ENCODE assay signal across 18 cellular contexts in genomic region chr19:50798943-50799851, GRCh38. TPM values are rescaled to one million over a fixed set of nuclear protein-coding genes. Genes with fewer than 3 reads are reported as not detected.
A peak's percentile ranks its signal among the peaks of the same experiment; 100 is the strongest.
DNase-seq lines count a peak whose midpoint lies in the region; ATAC-seq and TF ChIP-seq lines count a peak whose summit lies in the region.
"Had no signal": no experiment of that assay in that cellular context is flagged by ENCODE, and none has a peak within 500 bp of the region (broad histone marks: within the 10 kb centered on the region; RNA-seq: fewer than 3 reads in every experiment).

No MANE protein-coding gene starts in this region.

- POLR2A ChIA-PET in activated CD4-positive, alpha-beta T cell treated with anti-CD3 and anti-CD28 coated beads for 36 hours (lab: Charles Lee): no interaction called here

- H3K9me3 ChIP-seq in BLaER1 treated with 17β-estradiol and CSF1 and Interleukin-3, amounts not matched to agents 10 nM and 100 nM (replicated peaks in 1 of 11): no peaks in the 10 kb centered on the region
- H3K9me3 ChIP-seq in smooth muscle cell (replicated peaks; ENCODE audit: low read depth): no peaks in the 10 kb centered on the region
- H3K9me3 ChIP-seq: MG63 had no signal

- no peak overlapping the region for H3K4me3 ChIP-seq in BLaER1 treated with 17β-estradiol and CSF1 and Interleukin-3, amounts not matched to agents 10 nM and 100 nM
- H3K4me3 ChIP-seq in smooth muscle cell: no peak overlapping the region
- H3K4me3 ChIP-seq: MG63 had no signal

- no peak for ATAC-seq in activated CD4-positive, alpha-beta T cell treated with anti-CD3 and anti-CD28 coated beads for 36 hours
- no peak for ATAC-seq in activated naive CD4-positive, alpha-beta T cell treated with anti-CD3 and anti-CD28 coated beads, Interleukin-2, amount 50 U/mL, for 72 hours
- ATAC-seq: T-cell had no signal

- peaks cover 53 to 83% (median 77%) of the 10 kb centered on the region in 11 experiments for H3K36me3 ChIP-seq in BLaER1 treated with 17β-estradiol and CSF1 and Interleukin-3, amounts not matched to agents 10 nM and 100 nM
- no peaks in the 10 kb centered on the region for H3K36me3 ChIP-seq in smooth muscle cell (ENCODE audit: low read depth)

- no peak for DNase-seq in neural crest cell (ENCODE audit: low read depth, low spot score)
- DNase-seq in activated CD4-positive, alpha-beta T cell treated with anti-CD3 and anti-CD28 coated beads for 36 hours: no peak
- no peak for DNase-seq in Kasumi-1 (lab: John Stamatoyannopoulos, UW)
- no peak for DNase-seq in activated naive CD4-positive, alpha-beta T cell treated with anti-CD3 and anti-CD28 coated beads, Interleukin-2, amount 50 U/mL, for 72 hours (ENCODE audit: low spot score in 2 of 2)
- no peak for DNase-seq in smooth muscle cell (lab: John Stamatoyannopoulos, UW; ENCODE audit: unreplicated experiment)
- DNase-seq: ACHN, MG63, NCI-H1048, NCI-H1436, NCI-H2029 treated with DMSO at 0.1 percent for 48 hours, NCI-H2171, NCI-H446, Right ventricle myocardium superior, T-cell had no signal

- peaks cover 18 to 88% (median 73%) of the 10 kb centered on the region in 10 experiments for H3K4me1 ChIP-seq in BLaER1 treated with 17β-estradiol and CSF1 and Interleukin-3, amounts not matched to agents 10 nM and 100 nM
- peaks cover 17% of the 10 kb centered on the region for H3K4me1 ChIP-seq in smooth muscle cell (ENCODE audit: low read depth)

- H3K4me2 ChIP-seq in BLaER1 treated with 17β-estradiol and CSF1 and Interleukin-3, amounts not matched to agents 10 nM and 100 nM: peak overlapping the region in 3 of 11 experiments; percentile 26 to 31 (median 26); a peak in 3 of 22 replicates
- no peak overlapping the region for H3K4me2 ChIP-seq in smooth muscle cell
- H3K4me2 ChIP-seq: KMS-11 had no signal

- H3K79me2 ChIP-seq in smooth muscle cell (ENCODE audit: low read depth): peaks cover 26% of the 10 kb centered on the region

- H4K20me1 ChIP-seq in BLaER1 treated with 17β-estradiol and CSF1 and Interleukin-3, amounts not matched to agents 10 nM and 100 nM: peaks cover 0 to 97% (median 95%) of the 10 kb centered on the region in 11 experiments; a peak in 19 of 22 replicates
- H4K20me1 ChIP-seq in smooth muscle cell (ENCODE audit: low read depth): peaks cover 66% of the 10 kb centered on the region

- TF ChIP-seq CTCF in 22Rv1 (IDR thresholded peaks at IDR 0.05) (no peak), neural crest cell (conservative IDR thresholded peaks at IDR 0.05) (no peak), smooth muscle cell (IDR thresholded peaks at IDR 0.05; ENCODE audit: borderline replicate concordance, insufficient read depth, poor library complexity, severe bottlenecking) (no peak)

- peak overlapping the region; percentile 98 for H3K27ac ChIP-seq in 22Rv1
- H3K27ac ChIP-seq in BLaER1 treated with 17β-estradiol and CSF1 and Interleukin-3, amounts not matched to agents 10 nM and 100 nM: no peak overlapping the region
- no peak overlapping the region for H3K27ac ChIP-seq in smooth muscle cell (ENCODE audit: low read depth)
- H3K27ac ChIP-seq: KMS-11 had no signal

- H2AFZ ChIP-seq in smooth muscle cell (ENCODE audit: low read depth): no peak overlapping the region

- no peak overlapping the region for H3K27ac Mint-ChIP-seq in neural crest cell (ENCODE audit: unreplicated experiment)
- H3K27ac Mint-ChIP-seq in activated CD4-positive, alpha-beta T cell treated with anti-CD3 and anti-CD28 coated beads for 36 hours: no peak overlapping the region
- H3K27ac Mint-ChIP-seq in activated naive CD4-positive, alpha-beta T cell treated with anti-CD3 and anti-CD28 coated beads, Interleukin-2, amount 50 U/mL, for 72 hours: no peak overlapping the region
- H3K27ac Mint-ChIP-seq: T-cell had no signal

- H3K4me1 Mint-ChIP-seq in neural crest cell: peaks cover 36% of the 10 kb centered on the region
- peaks cover 33% of the 10 kb centered on the region for H3K4me1 Mint-ChIP-seq in activated CD4-positive, alpha-beta T cell treated with anti-CD3 and anti-CD28 coated beads for 36 hours

- WGBS in smooth muscle cell (ENCODE audit: low lambda C conversion rate): 91% methylated on average over 16 of the region's 16 CpGs

- no peaks in the 10 kb centered on the region for H3K27me3 ChIP-seq in BLaER1 treated with 17β-estradiol and CSF1 and Interleukin-3, amounts not matched to agents 10 nM and 100 nM
- no peaks in the 10 kb centered on the region for H3K27me3 ChIP-seq in smooth muscle cell (ENCODE audit: low read depth)
- H3K27me3 ChIP-seq: MG63 had no signal

- intact Hi-C loops in activated CD4-positive, alpha-beta T cell treated with anti-CD3 and anti-CD28 coated beads for 36 hours (cut with DNase I, micrococcal nuclease): loop anchor here in 1 of 2 experiments (10.0 kb wide), 1 partner anchor 434 kb away; the partner anchor contains the start of gene NAPSA

- H3F3A ChIP-seq in smooth muscle cell (ENCODE audit: low read depth): no peaks in the 10 kb centered on the region

- no peaks in the 10 kb centered on the region for H3K9me3 Mint-ChIP-seq in neural crest cell
- H3K9me3 Mint-ChIP-seq in activated CD4-positive, alpha-beta T cell treated with anti-CD3 and anti-CD28 coated beads for 36 hours (ENCODE audit: low read depth): no peaks in the 10 kb centered on the region
- no peaks in the 10 kb centered on the region for H3K9me3 Mint-ChIP-seq in activated naive CD4-positive, alpha-beta T cell treated with anti-CD3 and anti-CD28 coated beads, Interleukin-2, amount 50 U/mL, for 72 hours
- H3K9me3 Mint-ChIP-seq: T-cell had no signal

- peaks cover 6% of the 10 kb centered on the region for H3K27me3 Mint-ChIP-seq in neural crest cell (ENCODE audit: low read depth)
- no peaks in the 10 kb centered on the region for H3K27me3 Mint-ChIP-seq in activated CD4-positive, alpha-beta T cell treated with anti-CD3 and anti-CD28 coated beads for 36 hours
- H3K27me3 Mint-ChIP-seq: T-cell had no signal

- H3K9ac ChIP-seq in BLaER1 treated with 17β-estradiol and CSF1 and Interleukin-3, amounts not matched to agents 10 nM and 100 nM: peak overlapping the region in 7 of 11 experiments; percentile 28 to 49 (median 40); a peak in 9 of 22 replicates
- no peak overlapping the region for H3K9ac ChIP-seq in smooth muscle cell (ENCODE audit: low read depth)
- H3K9ac ChIP-seq: KMS-11 had no signal

- peaks cover 25% of the 10 kb centered on the region for H3K36me3 Mint-ChIP-seq in neural crest cell (ENCODE audit: low read depth)
- peaks cover 62% of the 10 kb centered on the region for H3K36me3 Mint-ChIP-seq in activated CD4-positive, alpha-beta T cell treated with anti-CD3 and anti-CD28 coated beads for 36 hours (ENCODE audit: low read depth)
- peaks cover 21 to 31% of the 10 kb centered on the region in 2 donors for H3K36me3 Mint-ChIP-seq in activated naive CD4-positive, alpha-beta T cell treated with anti-CD3 and anti-CD28 coated beads, Interleukin-2, amount 50 U/mL, for 72 hours

- H3K4me3 Mint-ChIP-seq in neural crest cell: peak overlapping the region; percentile 49
- no peak overlapping the region for H3K4me3 Mint-ChIP-seq in activated CD4-positive, alpha-beta T cell treated with anti-CD3 and anti-CD28 coated beads for 36 hours
- H3K4me3 Mint-ChIP-seq: T-cell had no signal

- CTCF ChIA-PET in activated CD4-positive, alpha-beta T cell treated with anti-CD3 and anti-CD28 coated beads for 36 hours (lab: Charles Lee): interaction anchor here (0.8 kb wide), 1 partner anchor 104 kb away, joined by 3 read pairs; no protein-coding TSS in a partner anchor

TF ChIP-seq in PFSK-1, 5 proteins besides CTCF, POLR2A, EP300 and RAD21 (continues in another document):
- peak; percentile 8; the same call in 1 of the 2 replicates for TF ChIP-seq POLR2AphosphoS5 (IDR thresholded peaks at IDR 0.05; ENCODE audit: low read depth, low read length)

RNA-seq across cellular contexts. Expression of gene ACP4, which starts 9.0 kb away (rescaled TPM):
- polyA plus RNA-seq in PFSK-1 (2012; ENCODE audit: insufficient read length, low read depth): 0.55 TPM
- total RNA-seq in neural crest cell: not detected in 2 replicates
- total RNA-seq in activated CD4-positive, alpha-beta T cell treated with anti-CD3 and anti-CD28 coated beads for 36 hours: not detected
- not detected for total RNA-seq in activated naive CD4-positive, alpha-beta T cell treated with anti-CD3 and anti-CD28 coated beads, Interleukin-2, amount 50 U/mL, for 72 hours
- total RNA-seq in smooth muscle cell: not detected in 2 replicates
- 0.26 TPM in 2 replicates for polyA plus RNA-seq in smooth muscle cell
- total RNA-seq: Right ventricle myocardium superior, T-cell had no signal

RNA-seq across cellular contexts. Expression of gene KLK1, which starts 24.4 kb away (rescaled TPM):
- polyA plus RNA-seq in PFSK-1 (2012; ENCODE audit: insufficient read length, low read depth): 0.87 TPM
- total RNA-seq in neural crest cell (0.44 TPM in 1 of 2 replicates, not detected in the other), smooth muscle cell (0.85 TPM in 1 of 2 replicates, not detected in the other)
- 1 to 10 TPM; 2.4 to 2.6 TPM for total RNA-seq in activated CD4-positive, alpha-beta T cell treated with anti-CD3 and anti-CD28 coated beads for 36 hours
- total RNA-seq in activated naive CD4-positive, alpha-beta T cell treated with anti-CD3 and anti-CD28 coated beads, Interleukin-2, amount 50 U/mL, for 72 hours: 1 to 10 TPM; 1.2 to 5.0 TPM
- polyA plus RNA-seq in smooth muscle cell: not detected in 2 replicates
- total RNA-seq: Right ventricle myocardium superior had no signal

RNA-seq across cellular contexts. Expression of gene GPR32, which starts 28.9 kb away (rescaled TPM):
- polyA plus RNA-seq in PFSK-1 (2012; ENCODE audit: insufficient read length, low read depth): not detected
- total RNA-seq in neural crest cell: not detected in 2 replicates
- not detected for total RNA-seq in activated CD4-positive, alpha-beta T cell treated with anti-CD3 and anti-CD28 coated beads for 36 hours
- total RNA-seq in activated naive CD4-positive, alpha-beta T cell treated with anti-CD3 and anti-CD28 coated beads, Interleukin-2, amount 50 U/mL, for 72 hours: not detected
- not detected in 2 replicates for total RNA-seq in smooth muscle cell
- not detected in 2 replicates for polyA plus RNA-seq in smooth muscle cell
- total RNA-seq: Right ventricle myocardium superior, T-cell had no signal

RNA-seq across cellular contexts. Expression of gene KLK15, which starts 34.2 kb away (rescaled TPM):
- polyA plus RNA-seq in PFSK-1 (2012; ENCODE audit: insufficient read length, low read depth): not detected
- total RNA-seq in neural crest cell: not detected in 2 replicates
- not detected for total RNA-seq in activated CD4-positive, alpha-beta T cell treated with anti-CD3 and anti-CD28 coated beads for 36 hours
- total RNA-seq in activated naive CD4-positive, alpha-beta T cell treated with anti-CD3 and anti-CD28 coated beads, Interleukin-2, amount 50 U/mL, for 72 hours: not detected
- not detected in 2 replicates for total RNA-seq in smooth muscle cell
- polyA plus RNA-seq in smooth muscle cell: not detected in 2 replicates
- total RNA-seq: Right ventricle myocardium superior, T-cell had no signal

RNA-seq across cellular contexts. Expression of gene KLK3, which starts 55.5 kb away (rescaled TPM):
- not detected for polyA plus RNA-seq in PFSK-1 (2012; ENCODE audit: insufficient read length, low read depth)
- total RNA-seq in neural crest cell (not detected in 2 replicates), smooth muscle cell (not detected in 2 replicates)
- not detected for total RNA-seq in activated CD4-positive, alpha-beta T cell treated with anti-CD3 and anti-CD28 coated beads for 36 hours
- total RNA-seq in activated naive CD4-positive, alpha-beta T cell treated with anti-CD3 and anti-CD28 coated beads, Interleukin-2, amount 50 U/mL, for 72 hours: not detected
- polyA plus RNA-seq in smooth muscle cell: not detected in 2 replicates
- total RNA-seq: Right ventricle myocardium superior, T-cell had no signal
